21 cellular contexts compared by ENCODE assay signal in genomic region chr1:66502084-66502483, GRCh38. TPM values are rescaled to one million over a fixed set of nuclear protein-coding genes. Genes with fewer than 3 reads are reported as not detected.
"Had no signal": no experiment of that assay in that cellular context is flagged by ENCODE, and none has a peak within 500 bp of the region (broad histone marks: within the 10 kb centered on the region; RNA-seq: fewer than 3 reads in every experiment).

No MANE protein-coding gene starts in this region.

- DNase-seq: activated CD4-positive, alpha-beta memory T cell treated with anti-CD3 and anti-CD28 coated beads for 36 hours; activated CD4-positive, alpha-beta T cell treated with anti-CD3 and anti-CD28 coated beads, Interleukin-2, amount 10 ng/mL, durations not matched to agents 24 days and 14 days; activated naive CD8-positive, alpha-beta T cell treated with anti-CD3 and anti-CD28 coated beads, Interleukin-2, amount 50 U/mL, for 24 hours; activated T-cell treated with anti-CD3 and anti-CD28 coated beads, Interleukin-2, amount 50 U/mL, for 4 hours; amygdala; caudate nucleus; endodermal cell; esophagus squamous epithelium; gastrocnemius medialis; glutamatergic neuron; islet precursor cell; left ventricle myocardium inferior; mammary epithelial cell; ovary; stimulated activated CD4-positive, alpha-beta T cell treated with anti-CD3 and anti-CD28 coated beads, Interleukin-2, amount 100 ng/mL, for 48 hours; T-helper 1 cell had no signal

- H3K27ac ChIP-seq: esophagus squamous epithelium, gastrocnemius medialis, left ventricle myocardium inferior, ovary, prostate gland, right atrium auricular region, thoracic aorta had no signal

- H3K27me3 ChIP-seq: esophagus squamous epithelium, gastrocnemius medialis, ovary, right atrium auricular region had no signal

- ATAC-seq: activated naive CD8-positive, alpha-beta T cell treated with anti-CD3 and anti-CD28 coated beads, Interleukin-2, amount 50 U/mL, for 24 hours; activated T-cell treated with anti-CD3 and anti-CD28 coated beads, Interleukin-2, amount 50 U/mL, for 4 hours; gastrocnemius medialis; stimulated activated effector memory CD8-positive, alpha-beta T cell treated with anti-CD3 and anti-CD28 coated beads, Interleukin-12 subunit alpha, Interleukin-12 subunit beta, amount 100 ng/mL, for 72 hours had no signal

- H3K4me1 ChIP-seq: esophagus squamous epithelium, gastrocnemius medialis, prostate gland, right atrium auricular region had no signal

- H3K36me3 ChIP-seq: esophagus squamous epithelium, gastrocnemius medialis, left ventricle myocardium inferior, ovary, prostate gland, right atrium auricular region, thoracic aorta had no signal

- H3K9me3 ChIP-seq: esophagus squamous epithelium, gastrocnemius medialis, left ventricle myocardium inferior, ovary, prostate gland, right atrium auricular region, thoracic aorta had no signal

- H3K4me3 ChIP-seq: esophagus squamous epithelium, gastrocnemius medialis, left ventricle myocardium inferior, ovary, prostate gland, right atrium auricular region, thoracic aorta had no signal

RNA-seq across cellular contexts. Expression of gene SGIP1, which starts 31.9 kb away (rescaled TPM):
- total RNA-seq: activated CD4-positive, alpha-beta T cell treated with anti-CD3 and anti-CD28 coated beads, Interleukin-2, amount 10 ng/mL, durations not matched to agents 24 days and 14 days; activated T-cell treated with anti-CD3 and anti-CD28 coated beads, Interleukin-2, amount 50 U/mL, for 4 hours; activated T-helper 2 cell treated with anti-CD3 and anti-CD28 coated beads, Interferon-gamma antibody, Interleukin-2, Interleukin-4, amounts not matched to agents 10 μg/mL and 5 μg/mL and 100 μg/mL, durations not matched to agents 14 hours and 24 hours and 36 hours; mammary epithelial cell had no signal
